10 cellular contexts compared by ENCODE assay signal in genomic region chr22:36873614-36874308, GRCh38. TPM values are rescaled to one million over a fixed set of nuclear protein-coding genes. Genes with fewer than 3 reads are reported as not detected.
DNase-seq lines count a peak whose midpoint lies in the region; ATAC-seq, FAIRE-seq and TF ChIP-seq lines count a peak whose summit lies in the region.
"Had no signal": no experiment of that assay in that cellular context is flagged by ENCODE, and none has a peak within 500 bp of the region (broad histone marks: within the 10 kb centered on the region; RNA-seq: fewer than 3 reads in every experiment).

No MANE protein-coding gene starts in this region.

- H3K4me1 Mint-ChIP-seq in CD8-positive, alpha-beta memory T cell = peaks cover 7 to 15% (median 14%) of the 10 kb centered on the region in 3 donors

- H3K27ac ChIP-seq in CD8-positive, alpha-beta memory T cell (ENCODE audit: low read depth, low read length) = no peak overlapping the region
- H3K27ac ChIP-seq in Panc1 (ENCODE audit: low read length) (no peak overlapping the region), brain microvascular endothelial cell (no peak overlapping the region), kidney (ENCODE audit: low read depth in 2 of 2, low read length in 2 of 2) (peak overlapping the region; percentile 43 to 51)

- no peak for FAIRE-seq in kidney (lab: Jason Lieb, UNC)

- H3K9ac ChIP-seq in kidney (ENCODE audit: low read length in 2 of 2) = peak overlapping the region in 1 of 2 donors; percentile 29

- H3K9me3 ChIP-seq in CD8-positive, alpha-beta memory T cell (ENCODE audit: low read length) = no peaks in the 10 kb centered on the region
- H3K9me3 ChIP-seq in Panc1 (ENCODE audit: control insufficient read depth, insufficient read depth, low read depth, low read length) = no peaks in the 10 kb centered on the region
- no peaks in the 10 kb centered on the region for H3K9me3 ChIP-seq in kidney (ENCODE audit: control insufficient read depth in 1 of 2, low read length in 2 of 2)

- intact Hi-C loops in Panc1 (cut with micrococcal nuclease; ENCODE audit: unreplicated experiment) = no loop called here
- intact Hi-C loops in kidney (cut with DNase I) = no loop called here

- CTCF ChIA-PET in CD8-positive, alpha-beta memory T cell (lab: Charles Lee) = no interaction called here
- CTCF ChIA-PET in Panc1 (lab: Charles Lee) = no interaction called here

- H3K36me3 Mint-ChIP-seq in CD8-positive, alpha-beta memory T cell = peaks cover 3 to 6% (median 5%) of the 10 kb centered on the region in 3 donors

- H3K27me3 Mint-ChIP-seq in CD8-positive, alpha-beta memory T cell = peaks cover 4 to 12% of the 10 kb centered on the region in 2 donors

- H3K4me3 Mint-ChIP-seq in CD8-positive, alpha-beta memory T cell = peak overlapping the region in 1 of 7 donors; percentile 15

- POLR2A ChIA-PET in CD8-positive, alpha-beta memory T cell (lab: Charles Lee) = no interaction called here
- POLR2A ChIA-PET in Panc1 (lab: Charles Lee) = no interaction called here

- no peak for DNase-seq in CD8-positive, alpha-beta memory T cell
- DNase-seq in Panc1 (ENCODE audit: low read depth, low spot score) (peak; percentile 20), brain microvascular endothelial cell (peak; percentile 33), kidney (peak; percentile 82), NCI-H510A treated with DMSO at 0.1 percent for 48 hours (lab: John Stamatoyannopoulos, UW) (no peak)
- peak; percentile 41 to 57 for DNase-seq in stimulated activated CD8-positive, alpha-beta memory T cell treated with anti-CD3 and anti-CD28 coated beads, Interleukin-7, amount 100 ng/mL, for 48 hours (ENCODE audit: extremely low read depth in 1 of 2, low read depth in 1 of 2)

- no TSS peak for BruUV-seq in Panc1 (replicated peaks; lab: Mats Ljungman, UMichigan)

- no peak overlapping the region for H3K4me3 ChIP-seq in CD8-positive, alpha-beta memory T cell (ENCODE audit: low read length)
- H3K4me3 ChIP-seq in Panc1 (ENCODE audit: low read depth in 2 of 2, low read length in 2 of 2) = no peak overlapping the region
- no peak overlapping the region for H3K4me3 ChIP-seq in brain microvascular endothelial cell (ENCODE audit: low read depth, low read length)
- no peak overlapping the region for H3K4me3 ChIP-seq in kidney (ENCODE audit: low read length in 2 of 2)

- H3K27ac Mint-ChIP-seq in CD8-positive, alpha-beta memory T cell = peak overlapping the region; percentile 57 to 88 (median 61)

- H3K27me3 ChIP-seq in CD8-positive, alpha-beta memory T cell (ENCODE audit: insufficient read depth, low read length, poor library complexity, severe bottlenecking) = no peaks in the 10 kb centered on the region
- H3K27me3 ChIP-seq in Panc1 (ENCODE audit: control insufficient read depth, insufficient read depth, low read length) (no peaks in the 10 kb centered on the region; the same call in 1 of the 2 replicates), brain microvascular endothelial cell (replicated peaks) (no peaks in the 10 kb centered on the region)

- ATAC-seq in GM18907 (IDR thresholded peaks at IDR 0.05; ENCODE audit: unreplicated experiment) (peak; percentile 74), HG03108 (IDR thresholded peaks at IDR 0.05; ENCODE audit: unreplicated experiment) (peak; percentile 88), Panc1 (peak; percentile 80)

- H3K9me3 Mint-ChIP-seq in CD8-positive, alpha-beta memory T cell = no peaks in the 10 kb centered on the region

- TF ChIP-seq CTCF in Panc1 (IDR thresholded peaks at IDR 0.05) (peak; percentile 69), brain microvascular endothelial cell (IDR thresholded peaks at IDR 0.05; ENCODE audit: low read depth, low read length, missing control alignments) (peak; percentile 71), kidney (IDR thresholded peaks at IDR 0.05; ENCODE audit: borderline replicate concordance, extremely low read depth, insufficient read depth) (peak; percentile 55)

- in situ Hi-C loops in Panc1 (cut with HindIII; ENCODE audit: low pct_unique_long_range_greater_than_20kb, low sequenced_read_pairs) (no loop called here), brain microvascular endothelial cell (cut with HindIII; ENCODE audit: low pct_ligation_motif_present, low sequenced_read_pairs) (no loop called here)

- H3K36me3 ChIP-seq in CD8-positive, alpha-beta memory T cell (ENCODE audit: insufficient read depth, low read length) = no peaks in the 10 kb centered on the region
- H3K36me3 ChIP-seq in Panc1 (ENCODE audit: control insufficient read depth, insufficient read depth, low read length) (no peaks in the 10 kb centered on the region), brain microvascular endothelial cell (replicated peaks) (no peaks in the 10 kb centered on the region), kidney (ENCODE audit: control insufficient read depth in 1 of 2, insufficient read depth in 2 of 2, low read length in 2 of 2) (no peaks in the 10 kb centered on the region)

- peaks cover 12% of the 10 kb centered on the region for H3K4me1 ChIP-seq in CD8-positive, alpha-beta memory T cell (ENCODE audit: insufficient read depth, low read length)
- H3K4me1 ChIP-seq in Panc1 (ENCODE audit: control insufficient read depth, insufficient read depth, low read length) = no peaks in the 10 kb centered on the region
- H3K4me1 ChIP-seq in kidney (ENCODE audit: control insufficient read depth in 1 of 2, insufficient read depth in 1 of 2, low read depth in 1 of 2, low read length in 2 of 2) = peaks cover 4 to 8% of the 10 kb centered on the region in 2 donors

RNA-seq across cellular contexts. Expression of gene NCF4, which starts 13.0 kb away (rescaled TPM):
- total RNA-seq in CD8-positive, alpha-beta memory T cell = 1 to 10 TPM; 5.1 to 6.8 TPM
- polyA plus RNA-seq in CD8-positive, alpha-beta memory T cell = 6.6 TPM
- total RNA-seq in Panc1 (2021; ENCODE audit: unreplicated experiment) = not detected
- polyA plus RNA-seq in Panc1 (2012; ENCODE audit: insufficient read length) = not detected
- 19.4 TPM for total RNA-seq in kidney
- polyA plus RNA-seq in kidney (ENCODE audit: insufficient read depth, low read depth, low replicate concordance) = 4.7 TPM

RNA-seq across cellular contexts. Expression of gene CSF2RB, which starts 39.7 kb away (rescaled TPM):
- under 1 TPM; 0.13 to 0.20 TPM for total RNA-seq in CD8-positive, alpha-beta memory T cell
- 0.09 TPM for polyA plus RNA-seq in CD8-positive, alpha-beta memory T cell
- total RNA-seq in Panc1 (2021; ENCODE audit: unreplicated experiment) (not detected), kidney (11.4 TPM)
- not detected for polyA plus RNA-seq in Panc1 (2012; ENCODE audit: insufficient read length)
- polyA plus RNA-seq in kidney (ENCODE audit: insufficient read depth, low read depth, low replicate concordance) = 1.0 TPM

RNA-seq across cellular contexts. Expression of gene PVALB, which starts 56.9 kb away (rescaled TPM):
- total RNA-seq in CD8-positive, alpha-beta memory T cell = not detected
- not detected for polyA plus RNA-seq in CD8-positive, alpha-beta memory T cell
- total RNA-seq in Panc1 (2021; ENCODE audit: unreplicated experiment) (not detected), kidney (2.1 TPM)
- not detected for polyA plus RNA-seq in Panc1 (2012; ENCODE audit: insufficient read length)
- polyA plus RNA-seq in kidney (ENCODE audit: insufficient read depth, low read depth, low replicate concordance) = 400 TPM
- total RNA-seq: activated CD8-positive, alpha-beta memory T cell treated with anti-CD3 and anti-CD28 coated beads for 36 hours; subcutaneous adipose tissue had no signal

Comparison
In these comparisons a context has a peak if more than half of its experiments do, and no peak if none do; other contexts are left out.
1. DNase-seq: peak in Panc1 (single experiment), brain microvascular endothelial cell (single experiment), kidney (single experiment) and stimulated activated CD8-positive, alpha-beta memory T cell treated with anti-CD3 and anti-CD28 coated beads, Interleukin-7, amount 100 ng/mL, for 48 hours (2 of 2); none in CD8-positive, alpha-beta memory T cell (0 of 5) and NCI-H510A treated with DMSO at 0.1 percent for 48 hours (single experiment).
2. H3K27ac ChIP-seq: peak in kidney (2 of 2); none in CD8-positive, alpha-beta memory T cell (single experiment), Panc1 (single experiment) and brain microvascular endothelial cell (single experiment).
3. RNA of gene CSF2RB, which starts 39.7 kb away (total RNA-seq): 11.4 TPM in kidney (single experiment); 0.13 to 0.20 TPM in CD8-positive, alpha-beta memory T cell and not detected in Panc1 (single experiment); every median in the first group is over 10 times any median in the second.
4. Peak in every context shown above with its lines, with median percentiles within 50 percentile points of each other: ATAC-seq and CTCF ChIP-seq.